ENCODE assay signal across 19 cellular contexts in the genomic region with DNA sequence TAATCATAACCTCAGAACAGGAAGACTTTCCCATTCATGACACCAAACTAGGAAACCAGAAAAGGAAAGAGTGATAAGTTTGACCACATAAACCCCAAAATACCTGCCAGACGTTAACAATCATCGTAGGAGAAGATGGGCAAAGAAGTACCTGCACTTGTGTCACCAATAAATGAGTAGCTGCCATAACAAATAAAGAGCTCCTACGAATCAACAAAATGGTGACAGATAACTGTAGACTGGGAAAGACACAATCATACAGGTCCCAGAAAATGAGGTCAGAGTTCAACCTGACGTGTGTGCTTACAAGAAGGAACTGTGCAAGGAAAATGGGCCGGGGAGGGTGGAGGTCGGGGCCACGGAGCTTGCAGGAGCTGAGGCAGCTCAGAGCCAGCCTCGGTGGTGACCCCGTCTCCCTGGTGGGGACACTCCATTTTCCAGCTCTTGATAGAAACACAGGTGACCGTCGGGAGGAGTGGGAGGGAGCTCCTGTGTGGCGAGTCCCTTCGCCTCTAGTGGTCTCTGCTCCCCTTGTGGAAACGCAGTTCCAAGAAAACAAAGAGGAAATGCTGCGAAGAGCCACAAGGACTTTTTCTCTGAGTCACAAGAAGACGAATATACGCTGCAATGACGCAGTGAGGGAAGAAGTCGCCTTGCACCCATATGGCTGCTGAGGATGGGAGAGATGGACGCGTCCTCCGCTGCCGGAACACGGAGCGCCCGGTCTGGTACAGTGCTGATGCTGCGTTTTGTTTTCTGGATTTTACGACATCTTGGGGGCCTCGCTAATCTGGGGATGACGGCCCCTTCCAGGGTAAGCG. TPM values are rescaled to one million over a fixed set of nuclear protein-coding genes. Genes with fewer than 3 reads are reported as not detected.
DNase-seq lines count a peak whose midpoint lies in the region; ATAC-seq and TF ChIP-seq lines count a peak whose summit lies in the region.
"Had no signal": no experiment of that assay in that cellular context is flagged by ENCODE, and none has a peak within 500 bp of the region (broad histone marks: within the 10 kb centered on the region; RNA-seq: fewer than 3 reads in every experiment).

No MANE protein-coding gene starts in this region.

- H3K36me3 Mint-ChIP-seq in T-helper 17 cell (ENCODE audit: low read depth) (no peaks in the 10 kb centered on the region), endothelial cell (ENCODE audit: low read depth, unreplicated experiment) (peaks cover 16% of the 10 kb centered on the region)
- H3K36me3 Mint-ChIP-seq: type B pancreatic cell had no signal

- TF ChIP-seq CTCF in endothelial cell (IDR thresholded peaks at IDR 0.05; ENCODE audit: unreplicated experiment) = no peak

- H3K27ac Mint-ChIP-seq in T-helper 17 cell (peak overlapping the region; percentile 3), endothelial cell (ENCODE audit: unreplicated experiment) (no peak overlapping the region)
- peak overlapping the region in 1 of 2 donors; percentile 19 for H3K27ac Mint-ChIP-seq in stimulated activated naive CD8-positive, alpha-beta T cell treated with anti-CD3 and anti-CD28 coated beads, Interleukin-15, amount 100 ng/mL, for 72 hours
- H3K27ac Mint-ChIP-seq: type B pancreatic cell had no signal

- no peaks in the 10 kb centered on the region for H3K27me3 Mint-ChIP-seq in T-helper 17 cell
- peaks cover 8% of the 10 kb centered on the region for H3K27me3 Mint-ChIP-seq in endothelial cell (ENCODE audit: unreplicated experiment)
- H3K27me3 Mint-ChIP-seq in stimulated activated naive CD8-positive, alpha-beta T cell treated with anti-CD3 and anti-CD28 coated beads, Interleukin-15, amount 100 ng/mL, for 72 hours = no peaks in the 10 kb centered on the region
- H3K27me3 Mint-ChIP-seq: stimulated activated naive B cell treated with anti-CD40 and anti-IgM and Interleukin-4, amounts not matched to agents 10 μg/mL and 1 μg/mL and 100 μg/mL, for 72 hours; type B pancreatic cell had no signal

- H3K4me3 Mint-ChIP-seq in T-helper 17 cell (peak overlapping the region; percentile 55), endothelial cell (ENCODE audit: unreplicated experiment) (peak overlapping the region; percentile 56)
- peak overlapping the region; percentile 49 to 54 for H3K4me3 Mint-ChIP-seq in stimulated activated naive CD8-positive, alpha-beta T cell treated with anti-CD3 and anti-CD28 coated beads, Interleukin-15, amount 100 ng/mL, for 72 hours
- H3K4me3 Mint-ChIP-seq: stimulated activated naive B cell treated with anti-CD40 and anti-IgM and Interleukin-4, amounts not matched to agents 10 μg/mL and 1 μg/mL and 100 μg/mL, for 72 hours; type B pancreatic cell had no signal

- no peaks in the 10 kb centered on the region for H3K9me3 Mint-ChIP-seq in endothelial cell (ENCODE audit: unreplicated experiment)
- peaks cover 15 to 16% of the 10 kb centered on the region in 2 donors for H3K9me3 Mint-ChIP-seq in stimulated activated naive CD8-positive, alpha-beta T cell treated with anti-CD3 and anti-CD28 coated beads, Interleukin-15, amount 100 ng/mL, for 72 hours
- H3K9me3 Mint-ChIP-seq: type B pancreatic cell had no signal

- peak; percentile 28 for DNase-seq in stimulated activated naive CD4-positive, alpha-beta T cell treated with Interleukin-2 at 50 U/mL for 16 hours (lab: John Stamatoyannopoulos, UW)
- no peak for DNase-seq in stimulated activated naive CD4-positive, alpha-beta T cell (lab: John Stamatoyannopoulos, UW)
- DNase-seq in T-helper 17 cell = no peak
- DNase-seq in endothelial cell (ENCODE audit: low spot score) = no peak
- DNase-seq in stimulated activated naive CD8-positive, alpha-beta T cell treated with anti-CD3 and anti-CD28 coated beads, Interleukin-15, amount 100 ng/mL, for 72 hours = peak in 1 of 2 donors; percentile 60
- no peak for DNase-seq in T1000 (lab: John Stamatoyannopoulos, UW)
- no peak for DNase-seq in NCI-H187 (lab: John Stamatoyannopoulos, UW)
- no peak for DNase-seq in NCI-H2227 treated with DMSO at 0.1 percent for 48 hours (lab: John Stamatoyannopoulos, UW)
- DNase-seq: Calu3; Karpas-422; NCI-H1417; NCI-H2171; NCI-H69; Right ventricle myocardium superior; stimulated activated naive B cell treated with anti-CD40 and anti-IgM and Interleukin-4, amounts not matched to agents 10 μg/mL and 1 μg/mL and 100 μg/mL, for 72 hours; T-helper 1 cell; WERI-Rb-1 had no signal

- no peaks in the 10 kb centered on the region for H3K9me3 ChIP-seq in T-helper 17 cell (ENCODE audit: control insufficient read depth, low read length, poor library complexity, severe bottlenecking)
- H3K9me3 ChIP-seq: right atrium auricular region had no signal

- peak; percentile 30 for ATAC-seq in T-helper 17 cell
- peak; percentile 69 for ATAC-seq in stimulated activated naive CD8-positive, alpha-beta T cell treated with anti-CD3 and anti-CD28 coated beads, Interleukin-15, amount 100 ng/mL, for 72 hours
- ATAC-seq: stimulated activated naive B cell treated with anti-CD40 and anti-IgM and Interleukin-4, amounts not matched to agents 10 μg/mL and 1 μg/mL and 100 μg/mL, for 72 hours had no signal

- H3K4me1 Mint-ChIP-seq in T-helper 17 cell (peaks cover 38% of the 10 kb centered on the region), endothelial cell (ENCODE audit: unreplicated experiment) (peaks cover 8% of the 10 kb centered on the region)
- peaks cover 75% of the 10 kb centered on the region for H3K4me1 Mint-ChIP-seq in stimulated activated naive CD8-positive, alpha-beta T cell treated with anti-CD3 and anti-CD28 coated beads, Interleukin-15, amount 100 ng/mL, for 72 hours

RNA-seq across cellular contexts. Expression of a gene that starts 9.5 kb away (rescaled TPM):
- total RNA-seq in T-helper 17 cell (10 to 100 TPM; 21.7 to 23.7 TPM), endothelial cell (ENCODE audit: unreplicated experiment) (65.8 TPM)

RNA-seq across cellular contexts. Expression of a gene that starts 17.4 kb away (rescaled TPM):
- total RNA-seq in T-helper 17 cell (10 to 100 TPM; 13.4 to 14.2 TPM), endothelial cell (ENCODE audit: unreplicated experiment) (3.1 TPM)
- total RNA-seq: Right ventricle myocardium superior had no signal
